In the genomic region with DNA sequence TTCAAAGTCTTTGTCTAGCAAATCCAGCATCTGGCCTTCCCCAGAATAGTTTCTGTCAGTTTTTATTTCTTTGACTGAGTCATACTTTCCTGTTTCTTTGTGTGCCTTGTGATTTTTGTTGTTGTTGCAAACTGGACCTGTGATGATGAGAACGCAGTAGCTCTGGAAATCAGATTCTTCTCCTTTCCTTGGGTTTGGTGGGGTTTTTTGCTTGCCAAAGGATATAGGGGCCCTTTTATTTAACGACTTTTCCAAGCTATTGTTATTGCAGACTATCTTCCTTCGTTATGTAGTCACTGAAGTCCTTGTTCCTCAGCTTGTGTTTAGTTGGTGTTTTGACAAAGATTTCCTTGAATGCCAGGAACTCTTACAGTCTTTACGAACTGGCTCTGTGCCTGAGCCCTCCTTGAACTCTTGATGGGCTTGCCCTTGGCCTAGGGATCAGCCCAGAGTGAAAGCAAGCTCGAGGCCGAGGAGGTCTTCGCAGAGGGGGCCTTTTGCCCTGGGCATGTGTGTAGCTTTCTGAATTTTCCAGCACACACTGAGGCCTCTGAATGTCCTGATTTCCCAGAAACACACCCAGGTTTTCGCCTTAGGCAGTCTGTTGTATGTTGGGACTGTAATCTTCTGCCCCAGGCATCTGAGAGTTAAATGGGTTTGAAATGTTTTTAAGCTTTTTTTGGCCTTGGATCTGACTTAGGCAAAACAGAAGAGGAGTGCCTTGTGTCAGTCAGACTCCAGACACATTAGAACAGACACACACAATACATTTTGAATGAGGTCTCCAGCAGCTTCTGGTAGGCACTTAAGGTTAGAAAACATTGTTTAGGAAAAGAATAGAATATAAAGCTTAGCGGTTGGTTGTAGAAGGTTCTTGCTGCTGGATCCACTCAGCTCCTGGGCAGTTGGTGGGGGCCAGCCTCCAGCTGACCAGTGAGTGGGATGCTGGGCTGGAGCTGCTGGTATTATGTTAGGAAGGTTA, we compare ENCODE assay signal across 8 cellular contexts. TPM values are rescaled to one million over a fixed set of nuclear protein-coding genes. Genes with fewer than 3 reads are reported as not detected.
A peak's percentile ranks its signal among the peaks of the same experiment; 100 is the strongest.
DNase-seq lines count a peak whose midpoint lies in the region; ATAC-seq and TF ChIP-seq lines count a peak whose summit lies in the region.

No MANE protein-coding gene starts in this region.

- in situ Hi-C loops in gastrocnemius medialis (cut with MboI; ENCODE audit: low sequenced_read_pairs in 4 of 4) = no loop called here

- TF ChIP-seq CTCF in GM12865 (IDR thresholded peaks at IDR 0.05; ENCODE audit: insufficient read depth, low read depth, low read length, missing control alignments) = no peak
- TF ChIP-seq CTCF in WTC11 (IDR thresholded peaks at IDR 0.05) = no peak
- TF ChIP-seq CTCF in gastrocnemius medialis (IDR thresholded peaks at IDR 0.05 in 4 of 5, conservative IDR thresholded peaks at IDR 0.05 in 1 of 5) = no peak

- no peak overlapping the region for H3K4me3 Mint-ChIP-seq in WTC11

- POLR2A ChIA-PET in WTC11 (lab: Charles Lee) = no interaction called here

- H3K4me3 ChIP-seq in GM12865 (ENCODE audit: low read depth, low read length) (no peak overlapping the region), gastrocnemius medialis (peak overlapping the region; percentile 18 to 33 (median 22))

- CTCF ChIA-PET in WTC11 (lab: Charles Lee) = interaction anchor here (1.2 to 3.5 kb wide), 4 partner anchors 15 to 111 kb away, joined by 3 to 27 read pairs (median 8); no protein-coding TSS in a partner anchor

- peak overlapping the region; percentile 88 for H3K27ac Mint-ChIP-seq in WTC11

- H3K27ac ChIP-seq in gastrocnemius medialis = peak overlapping the region; percentile 83 to 93 (median 86)

- intact Hi-C loops in gastrocnemius medialis (cut with DNase I; ENCODE audit: low total_unique reads) (no loop called here), head of caudate nucleus (cut with DNase I) (no loop called here)

- peak; percentile 31 to 43 for TF ChIP-seq POLR2A in gastrocnemius medialis (IDR thresholded peaks at IDR 0.05)

- peaks cover 35% of the 10 kb centered on the region for H3K4me1 Mint-ChIP-seq in WTC11

- H3K27me3 Mint-ChIP-seq in WTC11 (ENCODE audit: low read depth) = no peaks in the 10 kb centered on the region

- no peaks in the 10 kb centered on the region for H3K36me3 Mint-ChIP-seq in WTC11

- H3K36me3 ChIP-seq in gastrocnemius medialis = no peaks in the 10 kb centered on the region

- ATAC-seq in WTC11 (peak; percentile 55), gastrocnemius medialis (peak; percentile 78 to 91), HG03571 (IDR thresholded peaks at IDR 0.05; ENCODE audit: unreplicated experiment) (no peak)

- H3K4me1 ChIP-seq in gastrocnemius medialis = peaks cover 55 to 64% of the 10 kb centered on the region in 2 donors

- H3K27me3 ChIP-seq in gastrocnemius medialis = no peaks in the 10 kb centered on the region

- H3K9me3 Mint-ChIP-seq in WTC11 = no peaks in the 10 kb centered on the region

- no peaks in the 10 kb centered on the region for H3K9me3 ChIP-seq in gastrocnemius medialis

- DNase-seq in GM12865 (ENCODE audit: low read depth) (peak; percentile 43), WTC11 (ENCODE audit: low spot score) (no peak), glomerular endothelial cell (ENCODE audit: extremely low read depth, low read depth, low spot score) (peak; percentile 89), gastrocnemius medialis (no peak), C1 segment of cervical spinal cord (lab: John Stamatoyannopoulos, UW) (no peak), NCI-H187 treated with DMSO at 0.1 percent for 48 hours (lab: John Stamatoyannopoulos, UW) (no peak), head of caudate nucleus (no peak)

TF ChIP-seq in WTC11, 78 proteins besides CTCF, POLR2A, EP300 and RAD21 (continues in another document):
- TF ChIP-seq, protein P1, sequence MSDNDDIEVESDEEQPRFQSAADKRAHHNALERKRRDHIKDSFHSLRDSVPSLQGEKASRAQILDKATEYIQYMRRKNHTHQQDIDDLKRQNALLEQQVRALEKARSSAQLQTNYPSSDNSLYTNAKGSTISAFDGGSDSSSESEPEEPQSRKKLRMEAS (CRISPR knock-in tag; IDR thresholded peaks at IDR 0.05) = no peak
- TF ChIP-seq ZNF317 (CRISPR knock-in tag; IDR thresholded peaks at IDR 0.05; ENCODE audit: borderline replicate concordance, low read depth) (no peak), ZNF532 (CRISPR knock-in tag; IDR thresholded peaks at IDR 0.05; ENCODE audit: borderline replicate concordance) (no peak), ZNF121 (CRISPR knock-in tag; IDR thresholded peaks at IDR 0.05) (no peak), SMAD3 (CRISPR knock-in tag; IDR thresholded peaks at IDR 0.05; ENCODE audit: borderline replicate concordance) (no peak), JUN (CRISPR knock-in tag; IDR thresholded peaks at IDR 0.05) (no peak), CDX4 (CRISPR knock-in tag; IDR thresholded peaks at IDR 0.05; ENCODE audit: borderline replicate concordance) (no peak), GRHL2 (CRISPR knock-in tag; IDR thresholded peaks at IDR 0.05; ENCODE audit: insufficient replicate concordance, severe bottlenecking) (no peak), ESRRA (CRISPR knock-in tag; IDR thresholded peaks at IDR 0.05; ENCODE audit: borderline replicate concordance) (no peak), CREB1 (CRISPR knock-in tag; IDR thresholded peaks at IDR 0.05) (no peak), FOXK1 (CRISPR knock-in tag; IDR thresholded peaks at IDR 0.05) (no peak)
- TF ChIP-seq, protein P2, sequence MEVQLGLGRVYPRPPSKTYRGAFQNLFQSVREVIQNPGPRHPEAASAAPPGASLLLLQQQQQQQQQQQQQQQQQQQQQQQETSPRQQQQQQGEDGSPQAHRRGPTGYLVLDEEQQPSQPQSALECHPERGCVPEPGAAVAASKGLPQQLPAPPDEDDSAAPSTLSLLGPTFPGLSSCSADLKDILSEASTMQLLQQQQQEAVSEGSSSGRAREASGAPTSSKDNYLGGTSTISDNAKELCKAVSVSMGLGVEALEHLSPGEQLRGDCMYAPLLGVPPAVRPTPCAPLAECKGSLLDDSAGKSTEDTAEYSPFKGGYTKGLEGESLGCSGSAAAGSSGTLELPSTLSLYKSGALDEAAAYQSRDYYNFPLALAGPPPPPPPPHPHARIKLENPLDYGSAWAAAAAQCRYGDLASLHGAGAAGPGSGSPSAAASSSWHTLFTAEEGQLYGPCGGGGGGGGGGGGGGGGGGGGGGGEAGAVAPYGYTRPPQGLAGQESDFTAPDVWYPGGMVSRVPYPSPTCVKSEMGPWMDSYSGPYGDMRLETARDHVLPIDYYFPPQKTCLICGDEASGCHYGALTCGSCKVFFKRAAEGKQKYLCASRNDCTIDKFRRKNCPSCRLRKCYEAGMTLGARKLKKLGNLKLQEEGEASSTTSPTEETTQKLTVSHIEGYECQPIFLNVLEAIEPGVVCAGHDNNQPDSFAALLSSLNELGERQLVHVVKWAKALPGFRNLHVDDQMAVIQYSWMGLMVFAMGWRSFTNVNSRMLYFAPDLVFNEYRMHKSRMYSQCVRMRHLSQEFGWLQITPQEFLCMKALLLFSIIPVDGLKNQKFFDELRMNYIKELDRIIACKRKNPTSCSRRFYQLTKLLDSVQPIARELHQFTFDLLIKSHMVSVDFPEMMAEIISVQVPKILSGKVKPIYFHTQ (CRISPR knock-in tag; IDR thresholded peaks at IDR 0.05) = no peak
- TF ChIP-seq, protein P3, sequence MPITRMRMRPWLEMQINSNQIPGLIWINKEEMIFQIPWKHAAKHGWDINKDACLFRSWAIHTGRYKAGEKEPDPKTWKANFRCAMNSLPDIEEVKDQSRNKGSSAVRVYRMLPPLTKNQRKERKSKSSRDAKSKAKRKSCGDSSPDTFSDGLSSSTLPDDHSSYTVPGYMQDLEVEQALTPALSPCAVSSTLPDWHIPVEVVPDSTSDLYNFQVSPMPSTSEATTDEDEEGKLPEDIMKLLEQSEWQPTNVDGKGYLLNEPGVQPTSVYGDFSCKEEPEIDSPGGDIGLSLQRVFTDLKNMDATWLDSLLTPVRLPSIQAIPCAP (CRISPR knock-in tag; IDR thresholded peaks at IDR 0.05) = no peak

RNA-seq across cellular contexts. Expression of gene FOXK2, which starts 17.0 kb away (rescaled TPM):
- total RNA-seq in WTC11 (2021) (57.7 to 65.7 TPM (median 62.7 TPM) in 3 replicates), glomerular endothelial cell (55.0 and 56.8 TPM in 2 replicates), gastrocnemius medialis (100 to 1,000 TPM in 1 of 4 donors, 10 to 100 TPM in 3; 70.7 to 109 (median 85.0) TPM)

Comparison
In these comparisons a context has a peak if more than half of its experiments do, and no peak if none do; other contexts are left out.
1. DNase-seq: peak in GM12865 (single experiment) and glomerular endothelial cell (single experiment); none in WTC11 (single experiment), gastrocnemius medialis (0 of 2), C1 segment of cervical spinal cord (0 of 14), NCI-H187 treated with DMSO at 0.1 percent for 48 hours (single experiment) and head of caudate nucleus (0 of 42).